29 cellular contexts compared by ENCODE assay signal in the genomic region with DNA sequence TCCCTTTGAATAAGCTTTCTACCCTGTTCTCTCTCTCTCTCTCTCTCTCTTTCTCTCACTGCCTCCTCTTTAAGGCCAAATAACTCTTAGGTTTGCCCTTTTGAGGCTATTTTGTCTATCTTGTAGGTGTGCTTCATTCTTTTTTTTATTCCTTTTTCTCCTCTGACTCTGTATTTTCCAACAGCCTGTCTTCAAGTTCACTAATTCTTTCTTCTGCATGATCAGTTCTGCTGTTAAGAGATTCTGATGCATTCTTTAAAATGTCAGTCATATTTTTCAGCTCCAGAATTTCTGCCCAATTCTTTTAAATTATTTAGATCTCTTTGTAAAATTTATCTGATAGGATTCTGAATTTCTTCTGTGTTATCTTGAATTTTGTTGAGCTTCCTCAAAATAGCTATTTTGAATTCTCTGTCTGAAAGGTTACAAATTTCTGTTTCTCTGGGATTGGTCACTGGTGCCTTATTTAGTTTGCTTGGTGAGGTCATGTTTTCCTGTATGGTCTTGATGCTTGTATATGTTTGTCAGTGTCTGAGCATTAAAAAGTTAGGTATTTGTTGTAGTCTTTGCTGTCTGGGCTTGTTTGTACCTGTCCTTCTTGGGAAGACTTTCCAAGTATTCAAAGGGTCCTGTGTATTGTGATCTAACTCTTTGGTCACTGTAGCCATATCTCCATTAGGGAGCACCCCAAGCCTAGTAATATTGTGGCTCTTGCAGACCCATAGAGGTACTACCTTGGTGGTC. TPM values are rescaled to one million over a fixed set of nuclear protein-coding genes. Genes with fewer than 3 reads are reported as not detected.
DNase-seq lines count a peak whose midpoint lies in the region; ATAC-seq, FAIRE-seq and TF ChIP-seq lines count a peak whose summit lies in the region.
"Had no signal": no experiment of that assay in that cellular context is flagged by ENCODE, and none has a peak within 500 bp of the region (broad histone marks: within the 10 kb centered on the region; RNA-seq: fewer than 3 reads in every experiment).

No MANE protein-coding gene starts in this region.

- no peaks in the 10 kb centered on the region for H3K36me3 ChIP-seq in astrocyte (ENCODE audit: insufficient read depth, low read length)
- no peaks in the 10 kb centered on the region for H3K36me3 ChIP-seq in pancreas
- H3K36me3 ChIP-seq: BLaER1 treated with 17β-estradiol and CSF1 and Interleukin-3, amounts not matched to agents 10 nM and 100 nM; HAP-1 had no signal

- peaks cover 5% of the 10 kb centered on the region for H3K4me1 Mint-ChIP-seq in astrocyte (ENCODE audit: low read depth, unreplicated experiment)
- no peaks in the 10 kb centered on the region for H3K4me1 Mint-ChIP-seq in stimulated activated naive CD8-positive, alpha-beta T cell treated with anti-CD3 and anti-CD28 coated beads, Interleukin-15, amount 100 ng/mL, for 72 hours
- H3K4me1 Mint-ChIP-seq: GM23338 had no signal

- DNase-seq in astrocyte (ENCODE audit: low read depth): no peak
- DNase-seq in epithelial cell of prostate (ENCODE audit: low read depth, low spot score): peak; percentile 36
- no peak for DNase-seq in pancreas
- DNase-seq in activated T-cell treated with anti-CD3 and anti-CD28 coated beads, Interleukin-2, amount 50 U/mL, for 1 hour: no peak
- DNase-seq in GOT3 (lab: John Stamatoyannopoulos, UW): no peak
- DNase-seq in stimulated activated naive CD8-positive, alpha-beta T cell treated with anti-CD3 and anti-CD28 coated beads, Interleukin-15, amount 100 ng/mL, for 72 hours: no peak
- DNase-seq: AML-193; CD4-positive, alpha-beta T cell; IMR-90; NCI-H1092; NCI-H1417 treated with DMSO at 0.1 percent for 48 hours; NCI-H1694 treated with DMSO at 0.1 percent for 48 hours; NCI-H2081 treated with DMSO at 0.1 percent for 48 hours; NCI-H2171; NCI-H226; NCI-H510A; NCI-H69; SHP77 had no signal

- FAIRE-seq in astrocyte (lab: Jason Lieb, UNC): peak; percentile 39
- FAIRE-seq in pancreas (lab: Jason Lieb, UNC): no peak
- FAIRE-seq: A549, G401.6 had no signal

- no peak overlapping the region for H2AFZ ChIP-seq in astrocyte (ENCODE audit: low read depth, low read length)
- H2AFZ ChIP-seq: GM23338 had no signal

- TF ChIP-seq CTCF in astrocyte (IDR thresholded peaks at IDR 0.05; ENCODE audit: insufficient read depth, low read depth, low read length) (no peak), pancreas (IDR thresholded peaks at IDR 0.05) (no peak)

- intact Hi-C loops in pancreas (cut with DNase I): no loop called here

- no peaks in the 10 kb centered on the region for H3K79me2 ChIP-seq in astrocyte (ENCODE audit: insufficient read depth, low read length)

- no peak overlapping the region for H3K27ac Mint-ChIP-seq in astrocyte (ENCODE audit: unreplicated experiment)
- H3K27ac Mint-ChIP-seq in stimulated activated naive CD8-positive, alpha-beta T cell treated with anti-CD3 and anti-CD28 coated beads, Interleukin-15, amount 100 ng/mL, for 72 hours: no peak overlapping the region
- H3K27ac Mint-ChIP-seq: CD4-positive, alpha-beta T cell; GM23338; HFFc6 had no signal

- H3K9me3 Mint-ChIP-seq in astrocyte (ENCODE audit: unreplicated experiment): peaks cover 21% of the 10 kb centered on the region
- peaks cover 21 to 23% of the 10 kb centered on the region in 2 donors for H3K9me3 Mint-ChIP-seq in stimulated activated naive CD8-positive, alpha-beta T cell treated with anti-CD3 and anti-CD28 coated beads, Interleukin-15, amount 100 ng/mL, for 72 hours

- H3K4me3 Mint-ChIP-seq in astrocyte (ENCODE audit: unreplicated experiment): no peak overlapping the region
- no peak overlapping the region for H3K4me3 Mint-ChIP-seq in stimulated activated naive CD8-positive, alpha-beta T cell treated with anti-CD3 and anti-CD28 coated beads, Interleukin-15, amount 100 ng/mL, for 72 hours
- H3K4me3 Mint-ChIP-seq: CD4-positive, alpha-beta T cell; GM23338; HFFc6 had no signal

- no peak overlapping the region for H3K4me2 ChIP-seq in astrocyte (ENCODE audit: low read length)
- H3K4me2 ChIP-seq: A549; BLaER1 treated with 17β-estradiol and CSF1 and Interleukin-3, amounts not matched to agents 10 nM and 100 nM; GM23338; KMS-11 had no signal

- ATAC-seq in GM18517 (IDR thresholded peaks at IDR 0.05; ENCODE audit: unreplicated experiment) (peak; percentile 13), GM19351 (IDR thresholded peaks at IDR 0.05; ENCODE audit: unreplicated experiment) (peak; percentile 2), pancreas (no peak)
- ATAC-seq in stimulated activated naive CD8-positive, alpha-beta T cell treated with anti-CD3 and anti-CD28 coated beads, Interleukin-15, amount 100 ng/mL, for 72 hours: no peak
- ATAC-seq: A549, GM23338, Panc1 had no signal

- H3K9me3 ChIP-seq in astrocyte (ENCODE audit: insufficient read depth, low read depth, low read length) (no peaks in the 10 kb centered on the region), pancreas (no peaks in the 10 kb centered on the region)
- H3K9me3 ChIP-seq: HAP-1 had no signal

- H3K4me1 ChIP-seq in astrocyte (ENCODE audit: insufficient read depth, low read length) (peaks cover 3% of the 10 kb centered on the region), pancreas (no peaks in the 10 kb centered on the region)
- H3K4me1 ChIP-seq: A549, HAP-1 had no signal

- peaks cover 3% of the 10 kb centered on the region for H3K27me3 Mint-ChIP-seq in astrocyte (ENCODE audit: low read depth, unreplicated experiment)
- peaks cover 27% of the 10 kb centered on the region for H3K27me3 Mint-ChIP-seq in stimulated activated naive CD8-positive, alpha-beta T cell treated with anti-CD3 and anti-CD28 coated beads, Interleukin-15, amount 100 ng/mL, for 72 hours

- H3K36me3 Mint-ChIP-seq in astrocyte (ENCODE audit: low read depth, unreplicated experiment): peaks cover 4% of the 10 kb centered on the region

- H3K27me3 ChIP-seq in astrocyte (ENCODE audit: insufficient read depth, low read length) (peaks cover 10% of the 10 kb centered on the region), pancreas (no peaks in the 10 kb centered on the region)
- H3K27me3 ChIP-seq: BLaER1 treated with 17β-estradiol and CSF1 and Interleukin-3, amounts not matched to agents 10 nM and 100 nM had no signal

- no peak overlapping the region for H3K4me3 ChIP-seq in astrocyte (ENCODE audit: insufficient read depth, low read depth, low read length)
- no peak overlapping the region for H3K4me3 ChIP-seq in pancreas
- H3K4me3 ChIP-seq: A549; BLaER1 treated with 17β-estradiol and CSF1 and Interleukin-3, amounts not matched to agents 10 nM and 100 nM; GM23338; HAP-1 had no signal

- no peaks in the 10 kb centered on the region for H4K20me1 ChIP-seq in astrocyte (ENCODE audit: insufficient read depth, low read length)
- H4K20me1 ChIP-seq: BLaER1 treated with 17β-estradiol and CSF1 and Interleukin-3, amounts not matched to agents 10 nM and 100 nM had no signal

- no peak overlapping the region for H3K27ac ChIP-seq in astrocyte (ENCODE audit: low read depth, low read length)
- H3K27ac ChIP-seq in epithelial cell of prostate: peak overlapping the region; percentile 70
- no peak overlapping the region for H3K27ac ChIP-seq in pancreas
- H3K27ac ChIP-seq: A549; BLaER1 treated with 17β-estradiol and CSF1 and Interleukin-3, amounts not matched to agents 10 nM and 100 nM; KMS-11; RWPE1 had no signal

- no peak overlapping the region for H3K9ac ChIP-seq in astrocyte (ENCODE audit: low read length)
- H3K9ac ChIP-seq: BLaER1 treated with 17β-estradiol and CSF1 and Interleukin-3, amounts not matched to agents 10 nM and 100 nM; KMS-11 had no signal

RNA-seq across cellular contexts. Expression of a gene that starts 35.4 kb away (rescaled TPM):
- 117 and 121 TPM in 2 replicates for total RNA-seq in astrocyte
- 10 to 100 TPM; 27.8 to 59.1 (median 36.4) TPM for total RNA-seq in pancreas
- 10 to 100 TPM; 23.7 to 48.8 TPM for polyA plus RNA-seq in pancreas

Comparison
In these comparisons a context has a peak if more than half of its experiments do, and no peak if none do; other contexts are left out.
1. ATAC-seq: peak in GM18517 (single experiment) and GM19351 (single experiment); none in pancreas (0 of 4) and stimulated activated naive CD8-positive, alpha-beta T cell treated with anti-CD3 and anti-CD28 coated beads, Interleukin-15, amount 100 ng/mL, for 72 hours (single experiment).